In genomic region chr22:32281092-32281491, GRCh38 we compare ENCODE assay signal across 13 cellular contexts. TPM values are rescaled to one million over a fixed set of nuclear protein-coding genes. Genes with fewer than 3 reads are reported as not detected.
DNase-seq lines count a peak whose midpoint lies in the region; ATAC-seq and TF ChIP-seq lines count a peak whose summit lies in the region.
"Had no signal": no experiment of that assay in that cellular context is flagged by ENCODE, and none has a peak within 500 bp of the region (broad histone marks: within the 10 kb centered on the region; RNA-seq: fewer than 3 reads in every experiment).

No MANE protein-coding gene starts in this region.

- no peaks in the 10 kb centered on the region for H3K4me1 ChIP-seq in SJCRH30
- H3K4me1 ChIP-seq: pancreas had no signal

- no peaks in the 10 kb centered on the region for H3K36me3 ChIP-seq in SJCRH30
- H3K36me3 ChIP-seq: pancreas had no signal

- TF ChIP-seq CTCF in foreskin fibroblast (IDR thresholded peaks at IDR 0.05; ENCODE audit: low read depth, low read length) = no peak

- H3K27me3 ChIP-seq in SJCRH30 = no peaks in the 10 kb centered on the region
- H3K27me3 ChIP-seq: pancreas had no signal

- no peaks in the 10 kb centered on the region for H3K9me3 ChIP-seq in SJCRH30 (replicated peaks)
- H3K9me3 ChIP-seq: pancreas had no signal

- H3K4me3 ChIP-seq in SJCRH30 = no peak overlapping the region
- no peak overlapping the region for H3K4me3 ChIP-seq in foreskin fibroblast (ENCODE audit: low read depth in 1 of 2, low read length in 2 of 2)
- H3K4me3 ChIP-seq: pancreas had no signal

- DNase-seq in NCI-H748 (lab: John Stamatoyannopoulos, UW; ENCODE audit: unreplicated experiment) (peak; percentile 1), NCI-H748 treated with DMSO at 0.1 percent for 48 hours (lab: John Stamatoyannopoulos, UW) (no peak), SJCRH30 (peak; percentile 33 to 43), foreskin fibroblast (peak; percentile 20 to 31), superior temporal gyrus (ENCODE audit: extremely low spot score) (peak; percentile 34), CD1c-positive myeloid dendritic cell (ENCODE audit: extremely low spot score) (no peak), iPS-NIHi7 (ENCODE audit: extremely low spot score) (no peak)
- DNase-seq: effector memory CD8-positive, alpha-beta T cell; mesendoderm; pancreas; SW 1271 had no signal

- H3K27ac ChIP-seq in SJCRH30 = no peak overlapping the region
- H3K27ac ChIP-seq: pancreas had no signal

- ATAC-seq in GM21390 (IDR thresholded peaks at IDR 0.05; ENCODE audit: unreplicated experiment) = no peak
- ATAC-seq: activated CD4-positive, CD25-positive, alpha-beta regulatory T cell treated with anti-CD3 and anti-CD28 coated beads, Interleukin-2, amount 50 U/mL, for 24 hours; effector memory CD8-positive, alpha-beta T cell; pancreas had no signal

RNA-seq across cellular contexts. Expression of gene SLC5A4, which starts 25.9 kb away (rescaled TPM):
- total RNA-seq in SJCRH30 (2014; rRNA removed; shearing (Covaris generic)) = 0.10 TPM in 1 of 2 replicates, not detected in the other

Comparison
In these comparisons a context has a peak if more than half of its experiments do, and no peak if none do; other contexts are left out.
1. DNase-seq: peak in NCI-H748 (single experiment), SJCRH30 (2 of 2), foreskin fibroblast (2 of 2) and superior temporal gyrus (single experiment); none in NCI-H748 treated with DMSO at 0.1 percent for 48 hours (single experiment), CD1c-positive myeloid dendritic cell (single experiment) and iPS-NIHi7 (single experiment).